Comparison of ENCODE assay signal across 8 cellular contexts in the genomic region with DNA sequence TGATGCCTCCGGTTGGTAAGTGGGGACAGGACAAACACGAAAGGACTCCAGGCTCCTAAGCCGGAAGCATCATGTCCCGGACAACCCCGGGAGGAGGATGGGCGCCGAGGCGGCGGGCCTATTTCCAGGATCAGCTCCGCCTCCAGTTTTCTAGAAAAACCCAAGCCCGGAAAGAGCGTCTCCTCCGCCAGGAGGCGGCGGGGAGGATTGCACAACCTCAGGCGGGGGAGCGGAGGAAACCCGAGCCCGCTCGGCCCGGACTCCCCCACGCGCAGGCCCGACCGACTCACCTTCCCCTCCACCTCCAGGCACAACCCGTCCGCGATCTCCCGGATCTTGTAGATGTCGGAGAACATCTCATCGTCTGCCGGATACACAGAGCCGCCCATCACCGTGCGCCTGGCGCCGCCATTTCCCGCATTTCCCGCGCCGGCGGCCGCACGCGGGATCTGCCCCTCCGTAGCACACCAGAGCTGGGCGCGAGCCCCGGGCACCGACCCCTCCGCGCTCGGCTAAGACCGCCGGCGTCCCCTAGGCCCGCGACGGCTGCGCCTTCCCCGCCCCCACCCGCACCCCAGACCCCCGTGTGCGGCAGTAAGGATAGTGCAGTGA. TPM values are rescaled to one million over a fixed set of nuclear protein-coding genes. Genes with fewer than 3 reads are reported as not detected.
DNase-seq lines count a peak whose midpoint lies in the region; ATAC-seq and TF ChIP-seq lines count a peak whose summit lies in the region.

No MANE protein-coding gene starts in this region.

- H2AFZ ChIP-seq in DND-41 (ENCODE audit: low read depth, low read length) (peak overlapping the region; percentile 78), neuron (ENCODE audit: low read depth, low read length) (no peak overlapping the region)

- peak overlapping the region; percentile 95 for H3K27ac ChIP-seq in DND-41 (ENCODE audit: low read length)
- peak overlapping the region; percentile 92 for H3K27ac ChIP-seq in foreskin keratinocyte
- peak overlapping the region; percentile 100 for H3K27ac ChIP-seq in stomach smooth muscle (ENCODE audit: low read length)

- no peaks in the 10 kb centered on the region for H3K27me3 ChIP-seq in DND-41 (ENCODE audit: insufficient read depth, low read length, poor library complexity)
- no peaks in the 10 kb centered on the region for H3K27me3 ChIP-seq in foreskin keratinocyte
- no peaks in the 10 kb centered on the region for H3K27me3 ChIP-seq in neuron (ENCODE audit: insufficient read depth, low read length)
- H3K27me3 ChIP-seq in stomach smooth muscle (ENCODE audit: control insufficient read depth in 1 of 2, insufficient read depth in 2 of 2, low read length in 2 of 2): no peaks in the 10 kb centered on the region

- TF ChIP-seq CTCF in DND-41 (IDR thresholded peaks at IDR 0.05; ENCODE audit: borderline replicate concordance, extremely low read depth, low read length, poor library complexity, severe bottlenecking) (peak; percentile 64), foreskin keratinocyte (conservative IDR thresholded peaks at IDR 0.05) (peak; percentile 62)

- DNase-seq in DND-41: peak; percentile 86
- peak; percentile 52 for DNase-seq in KG1 (lab: John Stamatoyannopoulos, UW)
- DNase-seq in SIG-M5 treated with dmso at 0.1 percent for 504 hours (lab: John Stamatoyannopoulos, UW; ENCODE audit: unreplicated experiment): peak; percentile 84
- DNase-seq in activated naive CD4-positive, alpha-beta T cell treated with Interleukin-2 at 50 U/mL for 16 hours: peak; percentile 85
- DNase-seq in foreskin keratinocyte: peak; percentile 57 to 77

- H3K36me3 ChIP-seq in DND-41 (ENCODE audit: insufficient read depth, low read length): peaks cover 52% of the 10 kb centered on the region
- H3K36me3 ChIP-seq in neuron (ENCODE audit: insufficient read depth, low read length): peaks cover 53% of the 10 kb centered on the region
- peaks cover 28 to 50% of the 10 kb centered on the region in 2 donors for H3K36me3 ChIP-seq in stomach smooth muscle (ENCODE audit: control insufficient read depth in 2 of 2, insufficient read depth in 2 of 2, low read length in 2 of 2)

- ATAC-seq in DND-41 (ENCODE audit: insufficient read depth, low read depth) (peak; percentile 51), GM21717 (IDR thresholded peaks at IDR 0.05; ENCODE audit: unreplicated experiment) (peak; percentile 44), foreskin keratinocyte (peak; percentile 53)

- H4K20me1 ChIP-seq in DND-41 (ENCODE audit: insufficient read depth, low read length): peaks cover 51% of the 10 kb centered on the region

- H3K4me1 ChIP-seq in DND-41 (ENCODE audit: insufficient read depth, low read length) (peaks cover 61% of the 10 kb centered on the region), foreskin keratinocyte (peaks cover 32% of the 10 kb centered on the region), neuron (ENCODE audit: insufficient read depth, low read length) (peaks cover 24% of the 10 kb centered on the region), stomach smooth muscle (ENCODE audit: control insufficient read depth, insufficient read depth, low read length) (peaks cover 31% of the 10 kb centered on the region)

- H3K4me3 ChIP-seq in DND-41 (ENCODE audit: low read depth in 1 of 2, low read length in 2 of 2) (peak overlapping the region; percentile 77 to 92), neuron (ENCODE audit: low read length) (peak overlapping the region; percentile 88), stomach smooth muscle (ENCODE audit: low read length in 2 of 2) (peak overlapping the region; percentile 70 to 86)

- H3K4me2 ChIP-seq in DND-41 (ENCODE audit: insufficient read depth, low read length): peak overlapping the region; percentile 85

- no peaks in the 10 kb centered on the region for H3K9me3 ChIP-seq in DND-41 (ENCODE audit: insufficient read depth, low read length, severe bottlenecking)
- peaks cover 2% of the 10 kb centered on the region for H3K9me3 ChIP-seq in neuron (ENCODE audit: low read length)
- no peaks in the 10 kb centered on the region for H3K9me3 ChIP-seq in stomach smooth muscle (ENCODE audit: control insufficient read depth in 2 of 2, low read length in 2 of 2)

- peaks cover 66% of the 10 kb centered on the region for H3K79me2 ChIP-seq in DND-41 (ENCODE audit: insufficient read depth, low read length)

- H3K9ac ChIP-seq in DND-41 (ENCODE audit: low read depth, low read length): peak overlapping the region; percentile 99
- peak overlapping the region; percentile 99 for H3K9ac ChIP-seq in stomach smooth muscle (ENCODE audit: low read length in 2 of 2)

RNA-seq across cellular contexts. Expression of a gene that starts 0.5 kb away (rescaled TPM):
- 3,187 and 3,228 TPM in 2 replicates for total RNA-seq in foreskin keratinocyte
- polyA plus RNA-seq in foreskin keratinocyte: 4,571 and 4,595 TPM in 2 replicates

Comparison
In these comparisons a context has a peak if more than half of its experiments do, and no peak if none do; other contexts are left out.
1. Peak in every context shown above with its lines: DNase-seq, ATAC-seq, H3K4me3 ChIP-seq and H3K27ac ChIP-seq.